39 cellular contexts compared by ENCODE assay signal in genomic region chr16:24315343-24315742, GRCh38. TPM values are rescaled to one million over a fixed set of nuclear protein-coding genes. Genes with fewer than 3 reads are reported as not detected.
"Had no signal": no experiment of that assay in that cellular context is flagged by ENCODE, and none has a peak within 500 bp of the region (broad histone marks: within the 10 kb centered on the region; RNA-seq: fewer than 3 reads in every experiment).

No MANE protein-coding gene starts in this region.

- DNase-seq: Karpas-422, Kasumi-1, MG63, MM.1S, MV-4-11, NCI-H1048, NCI-H1092, NCI-H1092 treated with DMSO at 0.1 percent for 48 hours, NCI-H1105, NCI-H1105 treated with DMSO at 0.1 percent for 48 hours, NCI-H1417, NCI-H1417 treated with DMSO at 0.1 percent for 48 hours, NCI-H1436, NCI-H1436 treated with DMSO at 0.1 percent for 48 hours, NCI-H146, NCI-H1694, NCI-H1694 treated with DMSO at 0.1 percent for 48 hours, NCI-H187, NCI-H187 treated with DMSO at 0.1 percent for 48 hours, NCI-H1930, NCI-H2029, NCI-H2029 treated with DMSO at 0.1 percent for 48 hours, NCI-H2081, NCI-H2081 treated with DMSO at 0.1 percent for 48 hours, NCI-H2107, NCI-H2171, NCI-H2171 treated with DMSO at 0.1 percent for 48 hours, NCI-H2227 treated with DMSO at 0.1 percent for 48 hours, NCI-H226, NCI-H345, NCI-H446, NCI-H446 treated with DMSO at 0.1 percent for 48 hours, NCI-H510A, NCI-H510A treated with DMSO at 0.1 percent for 48 hours, NCI-H524 had no signal

- H3K36me3 ChIP-seq: MG63 had no signal

- H3K27me3 ChIP-seq: MG63 had no signal

- H3K9me3 ChIP-seq: MG63 had no signal

- H3K4me3 ChIP-seq: MG63 had no signal

RNA-seq across cellular contexts. Expression of gene CACNG3, which starts 59.2 kb away (rescaled TPM):
- total RNA-seq: LHCN-M2, M059J, MCF 10A, NCI-H460 had no signal
